Comparison of ENCODE assay signal across 24 cellular contexts in genomic region chr9:12843735-12844134, GRCh38.
DNase-seq lines count a peak whose midpoint lies in the region; ATAC-seq and TF ChIP-seq lines count a peak whose summit lies in the region.
"Had no signal": no experiment of that assay in that cellular context is flagged by ENCODE, and none has a peak within 500 bp of the region (broad histone marks: within the 10 kb centered on the region; RNA-seq: fewer than 3 reads in every experiment).

No MANE protein-coding gene starts in this region.

- no peaks in the 10 kb centered on the region for H3K27me3 ChIP-seq in adipocyte (replicated peaks; ENCODE audit: control insufficient read depth, insufficient read depth, low read length)
- no peaks in the 10 kb centered on the region for H3K27me3 ChIP-seq in gastroesophageal sphincter
- H3K27me3 ChIP-seq in rectal smooth muscle tissue (ENCODE audit: control insufficient read depth, insufficient read depth, low read length) = no peaks in the 10 kb centered on the region
- H3K27me3 ChIP-seq in naive thymus-derived CD4-positive, alpha-beta T cell (ENCODE audit: control insufficient read depth in 2 of 2, insufficient read depth in 2 of 2, low read length in 2 of 2) = no peaks in the 10 kb centered on the region
- H3K27me3 ChIP-seq in HAP-1 (ENCODE audit: low read depth) = no peaks in the 10 kb centered on the region
- H3K27me3 ChIP-seq: BLaER1 treated with 17β-estradiol and CSF1 and Interleukin-3, amounts not matched to agents 10 nM and 100 nM had no signal

- 35 to 40% methylated on average over 4 of the region's 4 CpGs for WGBS in gastroesophageal sphincter (ENCODE audit: low coverage in 1 of 2), 2 donors

- ATAC-seq in gastroesophageal sphincter (peak; percentile 41), mucosa of descending colon (no peak)
- no peak for ATAC-seq in naive thymus-derived CD4-positive, alpha-beta T cell
- ATAC-seq: GM12878 had no signal

- H3K27ac Mint-ChIP-seq in naive thymus-derived CD4-positive, alpha-beta T cell = no peak overlapping the region
- H3K27ac Mint-ChIP-seq: CD4-positive, alpha-beta memory T cell had no signal

- POLR2A ChIA-PET in naive thymus-derived CD4-positive, alpha-beta T cell (lab: Charles Lee) = no interaction called here

- H3K9me3 Mint-ChIP-seq in naive thymus-derived CD4-positive, alpha-beta T cell = peaks cover 0 to 12% (median 4%) of the 10 kb centered on the region in 11 donors

- H3K4me1 ChIP-seq in adipocyte (ENCODE audit: control insufficient read depth, insufficient read depth, low read length) (peaks cover 6% of the 10 kb centered on the region), gastroesophageal sphincter (no peaks in the 10 kb centered on the region), rectal smooth muscle tissue (ENCODE audit: control insufficient read depth, insufficient read depth, low read length) (no peaks in the 10 kb centered on the region), mucosa of descending colon (ENCODE audit: low read depth) (no peaks in the 10 kb centered on the region), HAP-1 (no peaks in the 10 kb centered on the region)
- no peaks in the 10 kb centered on the region for H3K4me1 ChIP-seq in naive thymus-derived CD4-positive, alpha-beta T cell (ENCODE audit: control insufficient read depth in 2 of 2, insufficient read depth in 2 of 2, low read length in 2 of 2)
- H3K4me1 ChIP-seq: BLaER1 treated with 17β-estradiol and CSF1 and Interleukin-3, amounts not matched to agents 10 nM and 100 nM had no signal

- no peak for TF ChIP-seq EP300 in gastroesophageal sphincter (IDR thresholded peaks at IDR 0.05)

- H3K27me3 Mint-ChIP-seq in naive thymus-derived CD4-positive, alpha-beta T cell = no peaks in the 10 kb centered on the region
- H3K27me3 Mint-ChIP-seq: CD4-positive, alpha-beta memory T cell had no signal

- H3K9me3 ChIP-seq in adipocyte (ENCODE audit: control insufficient read depth, low read length) (no peaks in the 10 kb centered on the region), gastroesophageal sphincter (no peaks in the 10 kb centered on the region), mucosa of descending colon (no peaks in the 10 kb centered on the region), HAP-1 (no peaks in the 10 kb centered on the region)
- no peaks in the 10 kb centered on the region for H3K9me3 ChIP-seq in naive thymus-derived CD4-positive, alpha-beta T cell (ENCODE audit: control insufficient read depth in 2 of 3, low read length in 3 of 3)

- in situ Hi-C loops in HAP-1 (cut with MboI; ENCODE audit: low sequenced_read_pairs) = no loop called here

- H3K9ac ChIP-seq in adipocyte (ENCODE audit: low read length) = no peak overlapping the region
- no peak overlapping the region for H3K9ac ChIP-seq in rectal smooth muscle tissue (ENCODE audit: low read length)
- H3K9ac ChIP-seq: BLaER1 treated with 17β-estradiol and CSF1 and Interleukin-3, amounts not matched to agents 10 nM and 100 nM had no signal

- TF ChIP-seq CTCF in gastroesophageal sphincter (IDR thresholded peaks at IDR 0.05) = no peak
- TF ChIP-seq CTCF in mucosa of descending colon (IDR thresholded peaks at IDR 0.05) = no peak

- intact Hi-C loops in mucosa of descending colon (cut with DNase I, micrococcal nuclease) = no loop called here
- intact Hi-C loops in naive thymus-derived CD4-positive, alpha-beta T cell (cut with micrococcal nuclease) = no loop called here

- H3K4me3 Mint-ChIP-seq in naive thymus-derived CD4-positive, alpha-beta T cell = no peak overlapping the region
- H3K4me3 Mint-ChIP-seq: CD4-positive, alpha-beta memory T cell had no signal

- no peaks in the 10 kb centered on the region for H3K4me1 Mint-ChIP-seq in naive thymus-derived CD4-positive, alpha-beta T cell
- H3K4me1 Mint-ChIP-seq: CD4-positive, alpha-beta memory T cell had no signal

- CTCF ChIA-PET in naive thymus-derived CD4-positive, alpha-beta T cell (lab: Charles Lee) = no interaction called here

- H3K4me3 ChIP-seq in adipocyte (ENCODE audit: low read length) (no peak overlapping the region), gastroesophageal sphincter (no peak overlapping the region), rectal smooth muscle tissue (ENCODE audit: low read length) (no peak overlapping the region), mucosa of descending colon (no peak overlapping the region), HAP-1 (no peak overlapping the region)
- H3K4me3 ChIP-seq in naive thymus-derived CD4-positive, alpha-beta T cell (ENCODE audit: low read length) = no peak overlapping the region
- H3K4me3 ChIP-seq: BLaER1 treated with 17β-estradiol and CSF1 and Interleukin-3, amounts not matched to agents 10 nM and 100 nM; GM12878; PC-9 had no signal

- H3K36me3 ChIP-seq in adipocyte (ENCODE audit: control insufficient read depth, insufficient read depth, low read length, severe bottlenecking) = no peaks in the 10 kb centered on the region
- no peaks in the 10 kb centered on the region for H3K36me3 ChIP-seq in gastroesophageal sphincter
- H3K36me3 ChIP-seq in rectal smooth muscle tissue (ENCODE audit: control insufficient read depth, insufficient read depth, low read length) = no peaks in the 10 kb centered on the region
- H3K36me3 ChIP-seq in mucosa of descending colon (ENCODE audit: low read depth) = no peaks in the 10 kb centered on the region
- no peaks in the 10 kb centered on the region for H3K36me3 ChIP-seq in naive thymus-derived CD4-positive, alpha-beta T cell (ENCODE audit: control insufficient read depth in 2 of 3, insufficient read depth in 3 of 3, low read length in 3 of 3)
- no peaks in the 10 kb centered on the region for H3K36me3 ChIP-seq in HAP-1 (replicated peaks)
- H3K36me3 ChIP-seq: BLaER1 treated with 17β-estradiol and CSF1 and Interleukin-3, amounts not matched to agents 10 nM and 100 nM had no signal

- DNase-seq in EH (ENCODE audit: low read depth) (peak; percentile 28), adipocyte (ENCODE audit: low read depth) (peak; percentile 35), mucosa of descending colon (no peak), HAP-1 (ENCODE audit: low spot score in 2 of 2) (no peak), NCI-H2081 (lab: John Stamatoyannopoulos, UW) (no peak)
- no peak for DNase-seq in naive thymus-derived CD4-positive, alpha-beta T cell
- DNase-seq: AML-193; CD4-positive, alpha-beta memory T cell; COR-L47; DMS53; EL; GDM1; KBM-7; MM.1S; NCI-H2029; NCI-H2227 treated with DMSO at 0.1 percent for 48 hours; NCI-H526 treated with DMSO at 0.1 percent for 48 hours; PC-9; Right ventricle myocardium superior; RPMI8226 had no signal

- peaks cover 0 to 4% (median 0%) of the 10 kb centered on the region in 5 donors for H3K36me3 Mint-ChIP-seq in naive thymus-derived CD4-positive, alpha-beta T cell
- H3K36me3 Mint-ChIP-seq: CD4-positive, alpha-beta memory T cell had no signal

- H3K27ac ChIP-seq in gastroesophageal sphincter (peak overlapping the region in 1 of 4 donors; percentile 18), rectal smooth muscle tissue (ENCODE audit: low read depth, low read length) (peak overlapping the region; percentile 44)
- H3K27ac ChIP-seq in naive thymus-derived CD4-positive, alpha-beta T cell (ENCODE audit: low read depth, low read length) = no peak overlapping the region
- H3K27ac ChIP-seq: BLaER1 treated with 17β-estradiol and CSF1 and Interleukin-3, amounts not matched to agents 10 nM and 100 nM; PC-9 had no signal

- no peak for TF ChIP-seq POLR2A in gastroesophageal sphincter (IDR thresholded peaks at IDR 0.05)

Comparison
In these comparisons a context has a peak if more than half of its experiments do, and no peak if none do; other contexts are left out.
1. DNase-seq: peak in EH (single experiment) and adipocyte (single experiment); none in mucosa of descending colon (0 of 3), naive thymus-derived CD4-positive, alpha-beta T cell (0 of 9), HAP-1 (0 of 2) and NCI-H2081 (0 of 2).